8 cellular contexts compared by ENCODE assay signal in genomic region chr9:97632406-97632991, GRCh38. TPM values are rescaled to one million over a fixed set of nuclear protein-coding genes. Genes with fewer than 3 reads are reported as not detected.
DNase-seq lines count a peak whose midpoint lies in the region; ATAC-seq and TF ChIP-seq lines count a peak whose summit lies in the region.

No MANE protein-coding gene starts in this region.

- TF ChIP-seq CTCF in OCI-LY7 (conservative IDR thresholded peaks at IDR 0.05; ENCODE audit: low read length) (no peak), adrenal gland (IDR thresholded peaks at IDR 0.05) (peak in 1 of 6 experiments; percentile 1)

- peak overlapping the region; percentile 87 for H3K4me2 ChIP-seq in BLaER1
- H3K4me2 ChIP-seq in OCI-LY7 (ENCODE audit: low read length) = peak overlapping the region; percentile 75

- CTCF ChIA-PET in OCI-LY7 (lab: Charles Lee; ENCODE audit: unreplicated experiment) = interaction anchor here (0.5 to 1.3 kb wide), 2 partner anchors 64 to 1065 kb away, joined by 3 to 4 read pairs; partner anchors contain the start of gene XPA

- H3K27me3 ChIP-seq in BLaER1 = no peaks in the 10 kb centered on the region
- H3K27me3 ChIP-seq in adrenal gland = no peaks in the 10 kb centered on the region
- no peaks in the 10 kb centered on the region for H3K27me3 ChIP-seq in iPS DF 6.9 (ENCODE audit: control insufficient read depth, insufficient read depth, low read length)

- POLR2A ChIA-PET in OCI-LY7 (lab: Charles Lee) = interaction anchor here (0.5 to 2.8 kb wide), 14 partner anchors 10 to 780 kb away, joined by 3 to 22 read pairs (median 4); partner anchors contain the start of gene XPA

- no peaks in the 10 kb centered on the region for H3K9me2 ChIP-seq in OCI-LY7 (ENCODE audit: insufficient read depth, low read length)

- DNase-seq in OCI-LY7 (ENCODE audit: low spot score) (no peak), adrenal gland (peak in 5 of 7 donors; percentile 46 to 82 (median 73)), iPS DF 6.9 (ENCODE audit: low read depth, low spot score) (peak; percentile 25), renal cortical epithelial cell (ENCODE audit: low read depth) (peak; percentile 63), AG20443 (ENCODE audit: low spot score) (no peak)

- peak overlapping the region; percentile 97 for H3K9ac ChIP-seq in BLaER1

- H3K4me3 ChIP-seq in BLaER1 (peak overlapping the region; percentile 99), OCI-LY7 (ENCODE audit: low read depth, low read length, poor library complexity, severe bottlenecking) (peak overlapping the region; percentile 97), adrenal gland (peak overlapping the region; percentile 7 to 97 (median 42)), iPS DF 6.9 (ENCODE audit: low read length) (peak overlapping the region; percentile 90; the same call in 1 of the 2 replicates)

- intact Hi-C loops in OCI-LY7 (cut with micrococcal nuclease; ENCODE audit: unreplicated experiment) (loop anchor here (2.0 to 10.0 kb wide), 4 partner anchors 64 to 1755 kb away; partner anchors contain the start of genes ERCC6L2, XPA, ZNF367 and ZNF510), adrenal gland (cut with DNase I) (no loop called here)

- BruUV-seq in OCI-LY7 (replicated peaks; lab: Mats Ljungman, UMichigan) = TSS peak; percentile 91

- H4K20me1 ChIP-seq in BLaER1 = peaks cover 62% of the 10 kb centered on the region
- peaks cover 19% of the 10 kb centered on the region for H4K20me1 ChIP-seq in OCI-LY7 (ENCODE audit: insufficient read depth, low read length)

- H3K36me3 ChIP-seq in BLaER1 (peaks cover 4% of the 10 kb centered on the region; the same call in 1 of the 2 replicates), OCI-LY7 (ENCODE audit: insufficient read depth, low read length) (peaks cover 31% of the 10 kb centered on the region), adrenal gland (replicated peaks in 1 of 2) (no peaks in the 10 kb centered on the region), iPS DF 6.9 (ENCODE audit: control insufficient read depth, insufficient read depth, low read length) (no peaks in the 10 kb centered on the region; the same call in 1 of the 2 replicates)

- H3K4me1 ChIP-seq in BLaER1 (peaks cover 40% of the 10 kb centered on the region), OCI-LY7 (ENCODE audit: insufficient read depth, low read length, poor library complexity, severe bottlenecking) (peaks cover 36% of the 10 kb centered on the region), adrenal gland (replicated peaks in 1 of 2) (peaks cover 0 to 39% of the 10 kb centered on the region in 2 donors), iPS DF 6.9 (ENCODE audit: control insufficient read depth, insufficient read depth, low read length) (peaks cover 5% of the 10 kb centered on the region; the same call in 1 of the 2 replicates)

- ATAC-seq in GM19328 (IDR thresholded peaks at IDR 0.05; ENCODE audit: unreplicated experiment) = peak; percentile 4
- peak; percentile 5 for ATAC-seq in HG03442 (IDR thresholded peaks at IDR 0.05; ENCODE audit: unreplicated experiment)

- H3K27ac ChIP-seq in BLaER1 (peak overlapping the region; percentile 95), OCI-LY7 (ENCODE audit: low read depth, low read length, poor library complexity, severe bottlenecking) (peak overlapping the region; percentile 89), adrenal gland (peak overlapping the region; percentile 98 to 99 (median 98)), iPS DF 6.9 (ENCODE audit: low read length) (no peak overlapping the region)

- no peak for TF ChIP-seq POLR2A in adrenal gland (IDR thresholded peaks at IDR 0.05)

- H3K9me3 ChIP-seq in BLaER1 (no peaks in the 10 kb centered on the region), OCI-LY7 (ENCODE audit: low read length) (no peaks in the 10 kb centered on the region), adrenal gland (replicated peaks in 1 of 3) (no peaks in the 10 kb centered on the region), iPS DF 6.9 (ENCODE audit: control insufficient read depth, insufficient read depth, low read length) (no peaks in the 10 kb centered on the region)

- 0 to 1% (median 1%) methylated on average over 21 to 25 of the region's 25 CpGs for WGBS in adrenal gland, 4 donors
- WGBS in iPS DF 6.9 (ENCODE audit: insufficient coverage, insufficient read length) = no CpG with 5 or more reads among the region's 25 CpGs

- H2AFZ ChIP-seq in OCI-LY7 (ENCODE audit: low read length) = peak overlapping the region; percentile 82

- H3K79me2 ChIP-seq in OCI-LY7 (ENCODE audit: insufficient read depth, low read depth, low read length) = peaks cover 86% of the 10 kb centered on the region

RNA-seq across cellular contexts. Expression of gene TSTD2, which starts 0.7 kb away (rescaled TPM):
- 15.8 and 17.1 TPM in 2 replicates for total RNA-seq in OCI-LY7 (2014; rRNA removed; shearing (Covaris generic))
- total RNA-seq in OCI-LY7 (2022) = 22.0 and 24.1 TPM in 2 replicates
- 10 to 100 TPM; 13.2 to 27.3 (median 17.7) TPM for total RNA-seq in adrenal gland
- 10 to 100 TPM; 19.1 to 24.0 (median 20.8) TPM for polyA plus RNA-seq in adrenal gland
- 13.5 and 31.4 TPM in 2 replicates for total RNA-seq in renal cortical epithelial cell

RNA-seq across cellular contexts. Expression of gene NCBP1, which starts 1.1 kb away (rescaled TPM):
- total RNA-seq in OCI-LY7 (2014; rRNA removed; shearing (Covaris generic)) = 35.8 and 37.8 TPM in 2 replicates
- 54.7 and 57.5 TPM in 2 replicates for total RNA-seq in OCI-LY7 (2022)
- total RNA-seq in adrenal gland = 10 to 100 TPM in 7 of 8 donors, 1 to 10 TPM in 1; 9.8 to 24.8 (median 18.5) TPM
- 10 to 100 TPM in 1 of 3 donors, 1 to 10 TPM in 2; 7.8 to 24.3 (median 8.9) TPM for polyA plus RNA-seq in adrenal gland
- 40.5 and 54.4 TPM in 2 replicates for total RNA-seq in renal cortical epithelial cell

Comparison
In these comparisons a context has a peak if more than half of its experiments do, and no peak if none do; other contexts are left out.
1. H3K4me3 ChIP-seq: peak in every context shown above with its lines; median percentile 99 in BLaER1; 97 in OCI-LY7; 90 in iPS DF 6.9; 42 in adrenal gland.
2. DNase-seq: peak in adrenal gland (5 of 7), iPS DF 6.9 (single experiment) and renal cortical epithelial cell (single experiment); none in OCI-LY7 (single experiment) and AG20443 (single experiment).